In genomic region chr6:3022765-3023662, GRCh38 we compare ENCODE assay signal across 8 cellular contexts. TPM values are rescaled to one million over a fixed set of nuclear protein-coding genes. Genes with fewer than 3 reads are reported as not detected.
DNase-seq lines count a peak whose midpoint lies in the region; ATAC-seq and TF ChIP-seq lines count a peak whose summit lies in the region.

No MANE protein-coding gene starts in this region.

- H3K27me3 ChIP-seq in GM06990 (replicated peaks; ENCODE audit: control insufficient read depth, insufficient read depth, low read length) (no peaks in the 10 kb centered on the region), MG63 (no peaks in the 10 kb centered on the region)

- H3K4me3 ChIP-seq in GM06990 (replicated peaks; ENCODE audit: low read depth, low read length) (peak overlapping the region; percentile 58), MG63 (peak overlapping the region; percentile 58)

- intact Hi-C loops in left ventricle myocardium superior (cut with micrococcal nuclease) = no loop called here

- ATAC-seq in left ventricle myocardium superior (peak; percentile 20), GM19035 (IDR thresholded peaks at IDR 0.05; ENCODE audit: unreplicated experiment) (no peak), GM21515 (IDR thresholded peaks at IDR 0.05; ENCODE audit: unreplicated experiment) (no peak)

- no peak for TF ChIP-seq CTCF in GM06990 (IDR thresholded peaks at IDR 0.05; ENCODE audit: insufficient read depth, low read length, poor library complexity, severe bottlenecking)

- DNase-seq in GM06990 (ENCODE audit: extremely low read depth, insufficient read length) (peak; percentile 43), MG63 (no peak), left ventricle myocardium superior (peak; percentile 60), OCI-M2 (lab: John Stamatoyannopoulos, UW; ENCODE audit: unreplicated experiment) (no peak)
- peak; percentile 52 for DNase-seq in activated T-cell treated with anti-CD3 and anti-CD28 coated beads, Interleukin-2, amount 50 U/mL, for 1 hour
- peak; percentile 34 for DNase-seq in stimulated activated CD4-positive, alpha-beta T cell treated with anti-CD3 and anti-CD28 coated beads, Interleukin-4, amount 100 ng/mL, for 24 hours

- no peaks in the 10 kb centered on the region for H3K9me3 ChIP-seq in MG63

- H3K36me3 ChIP-seq in GM06990 (ENCODE audit: control insufficient read depth, insufficient read depth, low read length) (no peaks in the 10 kb centered on the region), MG63 (peaks cover 14% of the 10 kb centered on the region)

RNA-seq across cellular contexts. Expression of gene NQO2, which starts 23.3 kb away (rescaled TPM):
- 4.2 and 17.6 TPM in 2 replicates for total RNA-seq in MG63 (2014; rRNA removed; shearing (Covaris generic); ENCODE audit: low replicate concordance)
- 59.6 TPM for total RNA-seq in left ventricle myocardium superior

RNA-seq across cellular contexts. Expression of gene RIPK1, which starts 45.3 kb away (rescaled TPM):
- total RNA-seq in MG63 (2014; rRNA removed; shearing (Covaris generic); ENCODE audit: low replicate concordance) = 10.1 and 12.3 TPM in 2 replicates
- total RNA-seq in left ventricle myocardium superior = 6.5 TPM

RNA-seq across cellular contexts. Expression of gene SERPINB6, which starts 51.6 kb away (rescaled TPM):
- 45.1 and 59.9 TPM in 2 replicates for total RNA-seq in MG63 (2014; rRNA removed; shearing (Covaris generic); ENCODE audit: low replicate concordance)
- 277 TPM for total RNA-seq in left ventricle myocardium superior

Comparison
In these comparisons a context has a peak if more than half of its experiments do, and no peak if none do; other contexts are left out.
1. DNase-seq: peak in GM06990 (single experiment), activated T-cell treated with anti-CD3 and anti-CD28 coated beads, Interleukin-2, amount 50 U/mL, for 1 hour (single experiment), left ventricle myocardium superior (single experiment) and stimulated activated CD4-positive, alpha-beta T cell treated with anti-CD3 and anti-CD28 coated beads, Interleukin-4, amount 100 ng/mL, for 24 hours (single experiment); none in MG63 (single experiment) and OCI-M2 (single experiment).